In the genomic region with DNA sequence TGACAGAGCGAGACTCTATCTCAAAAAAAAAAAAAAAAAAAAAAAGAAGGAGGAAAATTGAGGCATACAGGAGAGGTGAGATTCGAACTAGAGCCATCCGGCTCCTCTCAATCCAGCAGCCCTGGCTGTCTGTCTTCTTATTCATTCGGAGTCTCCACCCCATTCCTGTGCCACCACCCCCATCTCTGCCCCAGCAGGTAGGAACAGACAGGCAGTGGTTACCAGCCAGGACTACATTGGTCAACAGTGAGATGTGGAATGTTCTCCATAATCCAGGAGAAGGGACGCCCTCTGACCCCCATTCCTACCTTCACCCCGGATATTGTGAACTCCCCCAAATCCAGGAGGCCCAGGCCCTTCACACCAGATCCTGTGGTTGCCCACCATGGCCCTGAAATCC, we compare ENCODE assay signal across 1 cellular context.
TF ChIP-seq lines count a peak whose summit lies in the region.

No MANE protein-coding gene starts in this region.

TF ChIP-seq in A549, 52 proteins besides CTCF, POLR2A, EP300 and RAD21:
- TF ChIP-seq MAFK (IDR thresholded peaks at IDR 0.05; ENCODE audit: partially characterized antibody) (no peak), HDAC2 (IDR thresholded peaks at IDR 0.05) (no peak), CBX8 (IDR thresholded peaks at IDR 0.05) (no peak), MAZ (IDR thresholded peaks at IDR 0.05; ENCODE audit: borderline replicate concordance, low read depth, low read length) (no peak), RFX5 (IDR thresholded peaks at IDR 0.05) (no peak), CBX2 (IDR thresholded peaks at IDR 0.05; ENCODE audit: borderline replicate concordance, low read depth) (no peak), FOXS1 (CRISPR knock-in tag; IDR thresholded peaks at IDR 0.05) (no peak), TFCP2L1 (CRISPR knock-in tag; IDR thresholded peaks at IDR 0.05) (no peak), HOXB13 (CRISPR knock-in tag; IDR thresholded peaks at IDR 0.05; ENCODE audit: low read depth) (no peak), HOXA7 (CRISPR knock-in tag; IDR thresholded peaks at IDR 0.05) (no peak), SMC3 (IDR thresholded peaks at IDR 0.05) (no peak)
- TF ChIP-seq, protein P1, sequence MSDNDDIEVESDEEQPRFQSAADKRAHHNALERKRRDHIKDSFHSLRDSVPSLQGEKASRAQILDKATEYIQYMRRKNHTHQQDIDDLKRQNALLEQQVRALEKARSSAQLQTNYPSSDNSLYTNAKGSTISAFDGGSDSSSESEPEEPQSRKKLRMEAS (IDR thresholded peaks at IDR 0.05): no peak
- TF ChIP-seq, protein P2, sequence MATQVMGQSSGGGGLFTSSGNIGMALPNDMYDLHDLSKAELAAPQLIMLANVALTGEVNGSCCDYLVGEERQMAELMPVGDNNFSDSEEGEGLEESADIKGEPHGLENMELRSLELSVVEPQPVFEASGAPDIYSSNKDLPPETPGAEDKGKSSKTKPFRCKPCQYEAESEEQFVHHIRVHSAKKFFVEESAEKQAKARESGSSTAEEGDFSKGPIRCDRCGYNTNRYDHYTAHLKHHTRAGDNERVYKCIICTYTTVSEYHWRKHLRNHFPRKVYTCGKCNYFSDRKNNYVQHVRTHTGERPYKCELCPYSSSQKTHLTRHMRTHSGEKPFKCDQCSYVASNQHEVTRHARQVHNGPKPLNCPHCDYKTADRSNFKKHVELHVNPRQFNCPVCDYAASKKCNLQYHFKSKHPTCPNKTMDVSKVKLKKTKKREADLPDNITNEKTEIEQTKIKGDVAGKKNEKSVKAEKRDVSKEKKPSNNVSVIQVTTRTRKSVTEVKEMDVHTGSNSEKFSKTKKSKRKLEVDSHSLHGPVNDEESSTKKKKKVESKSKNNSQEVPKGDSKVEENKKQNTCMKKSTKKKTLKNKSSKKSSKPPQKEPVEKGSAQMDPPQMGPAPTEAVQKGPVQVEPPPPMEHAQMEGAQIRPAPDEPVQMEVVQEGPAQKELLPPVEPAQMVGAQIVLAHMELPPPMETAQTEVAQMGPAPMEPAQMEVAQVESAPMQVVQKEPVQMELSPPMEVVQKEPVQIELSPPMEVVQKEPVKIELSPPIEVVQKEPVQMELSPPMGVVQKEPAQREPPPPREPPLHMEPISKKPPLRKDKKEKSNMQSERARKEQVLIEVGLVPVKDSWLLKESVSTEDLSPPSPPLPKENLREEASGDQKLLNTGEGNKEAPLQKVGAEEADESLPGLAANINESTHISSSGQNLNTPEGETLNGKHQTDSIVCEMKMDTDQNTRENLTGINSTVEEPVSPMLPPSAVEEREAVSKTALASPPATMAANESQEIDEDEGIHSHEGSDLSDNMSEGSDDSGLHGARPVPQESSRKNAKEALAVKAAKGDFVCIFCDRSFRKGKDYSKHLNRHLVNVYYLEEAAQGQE (IDR thresholded peaks at IDR 0.05): no peak
- TF ChIP-seq, protein P3, sequence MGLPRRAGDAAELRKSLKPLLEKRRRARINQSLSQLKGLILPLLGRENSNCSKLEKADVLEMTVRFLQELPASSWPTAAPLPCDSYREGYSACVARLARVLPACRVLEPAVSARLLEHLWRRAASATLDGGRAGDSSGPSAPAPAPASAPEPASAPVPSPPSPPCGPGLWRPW (IDR thresholded peaks at IDR 0.05): no peak
- TF ChIP-seq, protein P4, sequence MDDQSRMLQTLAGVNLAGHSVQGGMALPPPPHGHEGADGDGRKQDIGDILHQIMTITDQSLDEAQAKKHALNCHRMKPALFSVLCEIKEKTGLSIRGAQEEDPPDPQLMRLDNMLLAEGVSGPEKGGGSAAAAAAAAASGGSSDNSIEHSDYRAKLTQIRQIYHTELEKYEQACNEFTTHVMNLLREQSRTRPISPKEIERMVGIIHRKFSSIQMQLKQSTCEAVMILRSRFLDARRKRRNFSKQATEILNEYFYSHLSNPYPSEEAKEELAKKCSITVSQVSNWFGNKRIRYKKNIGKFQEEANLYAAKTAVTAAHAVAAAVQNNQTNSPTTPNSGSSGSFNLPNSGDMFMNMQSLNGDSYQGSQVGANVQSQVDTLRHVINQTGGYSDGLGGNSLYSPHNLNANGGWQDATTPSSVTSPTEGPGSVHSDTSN (IDR thresholded peaks at IDR 0.05): no peak
